In genomic region chr18:24022141-24022540, GRCh38 we compare ENCODE assay signal across 13 cellular contexts. TPM values are rescaled to one million over a fixed set of nuclear protein-coding genes. Genes with fewer than 3 reads are reported as not detected.
DNase-seq lines count a peak whose midpoint lies in the region; ATAC-seq and FAIRE-seq lines count a peak whose summit lies in the region.
"Had no signal": no experiment of that assay in that cellular context is flagged by ENCODE, and none has a peak within 500 bp of the region (broad histone marks: within the 10 kb centered on the region; RNA-seq: fewer than 3 reads in every experiment).

No MANE protein-coding gene starts in this region.

- no peaks in the 10 kb centered on the region for H3K9me3 ChIP-seq in CD4-positive, CD25-positive, alpha-beta regulatory T cell (ENCODE audit: control insufficient read depth in 2 of 2, low read length in 2 of 2)
- no peaks in the 10 kb centered on the region for H3K9me3 ChIP-seq in mesenchymal stem cell (ENCODE audit: control insufficient read depth, low read length)
- H3K9me3 ChIP-seq: MG63 had no signal

- ATAC-seq in CD4-positive, CD25-positive, alpha-beta regulatory T cell (ENCODE audit: low read depth in 2 of 2), result no peak
- ATAC-seq: activated T-cell treated with anti-CD3 and anti-CD28 coated beads, Interleukin-2, amount 50 U/mL, for 4 hours had no signal

- no peak for DNase-seq in CD4-positive, CD25-positive, alpha-beta regulatory T cell
- peak; percentile 44 for DNase-seq in HT1080 (ENCODE audit: low read depth)
- peak; percentile 28 for DNase-seq in mesenchymal stem cell
- no peak for DNase-seq in NCI-H146 (lab: John Stamatoyannopoulos, UW)
- DNase-seq in 8988T, result no peak
- DNase-seq in frontal cortex (ENCODE audit: low spot score in 2 of 2), result no peak
- DNase-seq in NCI-H526 (lab: John Stamatoyannopoulos, UW), result no peak
- DNase-seq: activated T-cell treated with anti-CD3 and anti-CD28 coated beads, Interleukin-2, amount 50 U/mL, for 4 hours; MG63; T-helper 1 cell had no signal

- no peak overlapping the region for H3K18ac ChIP-seq in mesenchymal stem cell (ENCODE audit: low read depth in 1 of 2, low read length in 2 of 2)

- FAIRE-seq in frontal cortex (lab: Jason Lieb, UNC), result no peak
- FAIRE-seq: H54 had no signal

- H3K9me3 Mint-ChIP-seq in CD4-positive, CD25-positive, alpha-beta regulatory T cell, result no peaks in the 10 kb centered on the region
- H3K9me3 Mint-ChIP-seq in activated naive CD8-positive, alpha-beta T cell (ENCODE audit: low read depth), result no peaks in the 10 kb centered on the region
- H3K9me3 Mint-ChIP-seq: activated T-cell treated with anti-CD3 and anti-CD28 coated beads, Interleukin-2, amount 50 U/mL, for 4 hours; memory B cell had no signal

- H3K9ac ChIP-seq in mesenchymal stem cell (ENCODE audit: low read length), result no peak overlapping the region

- no peak overlapping the region for H4K8ac ChIP-seq in mesenchymal stem cell (ENCODE audit: low read length)

- H3K27ac Mint-ChIP-seq in CD4-positive, CD25-positive, alpha-beta regulatory T cell, result peak overlapping the region; percentile 43 to 96 (median 80)
- H3K27ac Mint-ChIP-seq in activated naive CD8-positive, alpha-beta T cell, result peak overlapping the region; percentile 95
- H3K27ac Mint-ChIP-seq: memory B cell had no signal

- H2AK5ac ChIP-seq in mesenchymal stem cell (ENCODE audit: low read length, severe bottlenecking), result no peak overlapping the region

- H3K27me3 Mint-ChIP-seq in CD4-positive, CD25-positive, alpha-beta regulatory T cell, result no peaks in the 10 kb centered on the region
- no peaks in the 10 kb centered on the region for H3K27me3 Mint-ChIP-seq in activated naive CD8-positive, alpha-beta T cell
- H3K27me3 Mint-ChIP-seq: memory B cell had no signal

- no peak overlapping the region for H3K4ac ChIP-seq in mesenchymal stem cell (ENCODE audit: low read depth in 1 of 2, low read length in 2 of 2)

- H3K14ac ChIP-seq in mesenchymal stem cell (ENCODE audit: low read length in 2 of 2), result no peak overlapping the region

- H3K4me3 Mint-ChIP-seq in CD4-positive, CD25-positive, alpha-beta regulatory T cell, result peak overlapping the region; percentile 47 to 99 (median 98)
- no peak overlapping the region for H3K4me3 Mint-ChIP-seq in activated naive CD8-positive, alpha-beta T cell
- H3K4me3 Mint-ChIP-seq: memory B cell had no signal

- H4K91ac ChIP-seq in mesenchymal stem cell (ENCODE audit: low read length), result no peak overlapping the region

- H3K27ac ChIP-seq in CD4-positive, CD25-positive, alpha-beta regulatory T cell (ENCODE audit: insufficient read depth, low read length, poor library complexity, severe bottlenecking), result peak overlapping the region; percentile 93
- H3K27ac ChIP-seq in mesenchymal stem cell (ENCODE audit: low read length, poor library complexity, severe bottlenecking), result no peak overlapping the region

- peaks cover 98% of the 10 kb centered on the region for H3K4me1 ChIP-seq in CD4-positive, CD25-positive, alpha-beta regulatory T cell (ENCODE audit: control insufficient read depth, insufficient read depth, low read length, poor library complexity, severe bottlenecking)
- H3K4me1 ChIP-seq in mesenchymal stem cell (ENCODE audit: control insufficient read depth, insufficient read depth, low read depth, low read length), result peaks cover 7% of the 10 kb centered on the region

- 76% methylated on average over 4 of the region's 4 CpGs for WGBS in mesenchymal stem cell

- peaks cover 35% of the 10 kb centered on the region for H3K79me1 ChIP-seq in mesenchymal stem cell (replicated peaks; ENCODE audit: low read length, poor library complexity, severe bottlenecking)

- peaks cover 39 to 99% (median 82%) of the 10 kb centered on the region in 4 donors for H3K4me1 Mint-ChIP-seq in CD4-positive, CD25-positive, alpha-beta regulatory T cell
- peaks cover 94% of the 10 kb centered on the region for H3K4me1 Mint-ChIP-seq in activated naive CD8-positive, alpha-beta T cell (ENCODE audit: low read depth)

- no peak overlapping the region for H2BK12ac ChIP-seq in mesenchymal stem cell (ENCODE audit: low read length in 2 of 2)

- no peak overlapping the region for H2BK15ac ChIP-seq in mesenchymal stem cell (ENCODE audit: low read depth, poor library complexity, severe bottlenecking)

- H3K27me3 ChIP-seq in CD4-positive, CD25-positive, alpha-beta regulatory T cell (ENCODE audit: control insufficient read depth, insufficient read depth, low read length), result no peaks in the 10 kb centered on the region
- no peaks in the 10 kb centered on the region for H3K27me3 ChIP-seq in mesenchymal stem cell (ENCODE audit: control insufficient read depth in 1 of 2, insufficient read depth in 1 of 2, low read length in 2 of 2)
- H3K27me3 ChIP-seq: MG63 had no signal

- peaks cover 46% of the 10 kb centered on the region for H3K36me3 ChIP-seq in CD4-positive, CD25-positive, alpha-beta regulatory T cell (ENCODE audit: control insufficient read depth, insufficient read depth, low read length)
- H3K36me3 ChIP-seq in mesenchymal stem cell (ENCODE audit: control insufficient read depth in 1 of 2, insufficient read depth in 2 of 2, low read depth in 1 of 2, low read length in 2 of 2), result peaks cover 4 to 17% of the 10 kb centered on the region in 2 experiments
- H3K36me3 ChIP-seq: MG63 had no signal

- no peak overlapping the region for H3K4me2 ChIP-seq in mesenchymal stem cell (ENCODE audit: low read length, poor library complexity, severe bottlenecking)

- no peak overlapping the region for H3K23ac ChIP-seq in mesenchymal stem cell (ENCODE audit: low read length in 2 of 2)

- no peak overlapping the region for H2AFZ ChIP-seq in mesenchymal stem cell (ENCODE audit: low read depth, low read length)

- no peak overlapping the region for H2BK120ac ChIP-seq in mesenchymal stem cell (ENCODE audit: low read depth, low read length)

- H3K36me3 Mint-ChIP-seq in CD4-positive, CD25-positive, alpha-beta regulatory T cell, result peaks cover 50% of the 10 kb centered on the region
- peaks cover 9% of the 10 kb centered on the region for H3K36me3 Mint-ChIP-seq in activated naive CD8-positive, alpha-beta T cell

- peak overlapping the region; percentile 99 for H3K4me3 ChIP-seq in CD4-positive, CD25-positive, alpha-beta regulatory T cell (ENCODE audit: low read depth, low read length)
- no peak overlapping the region for H3K4me3 ChIP-seq in mesenchymal stem cell (ENCODE audit: insufficient read depth in 1 of 2, low read depth in 1 of 2, low read length in 2 of 2)
- H3K4me3 ChIP-seq: MG63 had no signal

- H2BK5ac ChIP-seq in mesenchymal stem cell (ENCODE audit: low read depth, low read length, poor library complexity, severe bottlenecking), result no peak overlapping the region

RNA-seq across cellular contexts. Expression of gene TTC39C, which starts 7.6 kb away (rescaled TPM):
- total RNA-seq in CD4-positive, CD25-positive, alpha-beta regulatory T cell, result 274 TPM
- 100 to 1,000 TPM; 109 to 206 (median 167) TPM for polyA plus RNA-seq in CD4-positive, CD25-positive, alpha-beta regulatory T cell
- 20.4 and 20.8 TPM in 2 replicates for total RNA-seq in HT1080 (2014; rRNA removed; shearing (Covaris generic))
- polyA plus RNA-seq in HT1080 (2015; cell fraction: cytosol; rRNA removed), result 20.2 and 22.4 TPM in 2 replicates
- polyA plus RNA-seq in HT1080 (2015; cell fraction: nucleus; rRNA removed), result 21.2 and 28.1 TPM in 2 replicates
- polyA plus RNA-seq in mesenchymal stem cell (2013, experiment 1 of 2), result 2.9 TPM
- polyA plus RNA-seq in mesenchymal stem cell (2013, experiment 2 of 2), result 3.6 TPM
- 54.2 TPM for total RNA-seq in frontal cortex

Comparison
In these comparisons a context has a peak if more than half of its experiments do, and no peak if none do; other contexts are left out.
1. DNase-seq: peak in HT1080 (single experiment) and mesenchymal stem cell (single experiment); none in CD4-positive, CD25-positive, alpha-beta regulatory T cell (0 of 3), NCI-H146 (single experiment), 8988T (single experiment), frontal cortex (0 of 2) and NCI-H526 (0 of 2).